In the genomic region with DNA sequence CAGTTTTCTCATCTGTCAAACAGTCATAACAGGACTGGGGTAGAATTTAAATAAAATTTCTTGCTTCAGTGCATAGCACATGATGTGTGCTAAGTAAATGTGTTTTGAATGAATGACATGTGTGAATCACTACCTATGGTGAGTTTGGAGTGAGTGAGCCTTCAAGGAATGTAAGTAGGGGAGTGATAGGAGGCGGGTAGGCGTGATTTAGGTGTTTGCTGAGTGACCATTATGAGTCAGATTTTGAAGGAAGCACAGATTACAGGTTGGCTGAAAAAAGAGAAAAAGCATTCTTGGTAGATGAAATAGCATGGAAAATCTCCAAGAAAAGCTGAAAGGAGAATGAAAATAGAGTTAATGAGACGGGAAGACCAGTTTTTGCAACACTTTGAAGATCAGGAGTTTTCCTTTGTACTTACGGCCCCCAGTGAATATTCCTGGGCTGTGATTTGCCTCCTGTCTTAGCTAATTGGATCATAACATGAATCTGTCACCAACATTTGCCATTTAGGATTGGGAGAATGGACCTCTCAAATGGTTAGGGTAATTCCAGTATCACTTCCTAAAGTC, we compare ENCODE assay signal across 8 cellular contexts.
DNase-seq lines count a peak whose midpoint lies in the region; ATAC-seq and TF ChIP-seq lines count a peak whose summit lies in the region.

No MANE protein-coding gene starts in this region.

- TF ChIP-seq CTCF in stomach (IDR thresholded peaks at IDR 0.05) (no peak), gastroesophageal sphincter (IDR thresholded peaks at IDR 0.05) (no peak)

- H3K4me1 ChIP-seq in stomach, result peaks cover 0 to 18% (median 3%) of the 10 kb centered on the region in 4 donors
- H3K4me1 ChIP-seq in gastroesophageal sphincter, result no peaks in the 10 kb centered on the region

- TF ChIP-seq POLR2A in stomach (IDR thresholded peaks at IDR 0.05), result no peak
- no peak for TF ChIP-seq POLR2A in gastroesophageal sphincter (IDR thresholded peaks at IDR 0.05)

- H3K27me3 ChIP-seq in stomach (no peaks in the 10 kb centered on the region), gastroesophageal sphincter (peaks cover 26% of the 10 kb centered on the region)

- TF ChIP-seq EP300 in stomach (IDR thresholded peaks at IDR 0.05), result no peak
- TF ChIP-seq EP300 in gastroesophageal sphincter (IDR thresholded peaks at IDR 0.05), result no peak

- DNase-seq in NCI-H460 (ENCODE audit: extremely low read depth, low read depth) (peak; percentile 14), fibroblast of peridontal ligament (ENCODE audit: extremely low read depth) (peak; percentile 2), stomach (peak; percentile 48), SKM-1 treated with dmso at 0.1 percent for 144 hours (lab: John Stamatoyannopoulos, UW; ENCODE audit: unreplicated experiment) (no peak), NCI-H2029 treated with DMSO at 0.1 percent for 48 hours (lab: John Stamatoyannopoulos, UW) (no peak), NCI-H345 treated with DMSO at 0.1 percent for 48 hours (lab: John Stamatoyannopoulos, UW; ENCODE audit: unreplicated experiment) (no peak)

- H3K9me3 ChIP-seq in stomach, result no peaks in the 10 kb centered on the region
- no peaks in the 10 kb centered on the region for H3K9me3 ChIP-seq in gastroesophageal sphincter

- WGBS in stomach, 5 donors, result 33 to 52% (median 36%) methylated on average over 4 of the region's 4 CpGs
- WGBS in gastroesophageal sphincter (ENCODE audit: low coverage in 1 of 2), 2 donors, result 41 to 50% methylated on average over 4 of the region's 4 CpGs

- ATAC-seq in GM18870 (IDR thresholded peaks at IDR 0.05; ENCODE audit: unreplicated experiment) (peak; percentile 50), gastroesophageal sphincter (no peak)

- H3K27ac ChIP-seq in stomach (peak overlapping the region; percentile 39 to 85 (median 76)), gastroesophageal sphincter (no peak overlapping the region)

- no peaks in the 10 kb centered on the region for H3K36me3 ChIP-seq in stomach
- no peaks in the 10 kb centered on the region for H3K36me3 ChIP-seq in gastroesophageal sphincter

- intact Hi-C loops in stomach (cut with DNase I; ENCODE audit: low total_unique reads), result no loop called here

- H3K4me3 ChIP-seq in stomach (no peak overlapping the region), gastroesophageal sphincter (no peak overlapping the region)

Comparison
In these comparisons a context has a peak if more than half of its experiments do, and no peak if none do; other contexts are left out.
1. DNase-seq: peak in NCI-H460 (single experiment), fibroblast of peridontal ligament (single experiment) and stomach (single experiment); none in SKM-1 treated with dmso at 0.1 percent for 144 hours (single experiment), NCI-H2029 treated with DMSO at 0.1 percent for 48 hours (single experiment) and NCI-H345 treated with DMSO at 0.1 percent for 48 hours (single experiment).
2. H3K27ac ChIP-seq: peak in stomach (5 of 5); none in gastroesophageal sphincter (0 of 4).